ENCODE assay signal across 10 cellular contexts in the genomic region with DNA sequence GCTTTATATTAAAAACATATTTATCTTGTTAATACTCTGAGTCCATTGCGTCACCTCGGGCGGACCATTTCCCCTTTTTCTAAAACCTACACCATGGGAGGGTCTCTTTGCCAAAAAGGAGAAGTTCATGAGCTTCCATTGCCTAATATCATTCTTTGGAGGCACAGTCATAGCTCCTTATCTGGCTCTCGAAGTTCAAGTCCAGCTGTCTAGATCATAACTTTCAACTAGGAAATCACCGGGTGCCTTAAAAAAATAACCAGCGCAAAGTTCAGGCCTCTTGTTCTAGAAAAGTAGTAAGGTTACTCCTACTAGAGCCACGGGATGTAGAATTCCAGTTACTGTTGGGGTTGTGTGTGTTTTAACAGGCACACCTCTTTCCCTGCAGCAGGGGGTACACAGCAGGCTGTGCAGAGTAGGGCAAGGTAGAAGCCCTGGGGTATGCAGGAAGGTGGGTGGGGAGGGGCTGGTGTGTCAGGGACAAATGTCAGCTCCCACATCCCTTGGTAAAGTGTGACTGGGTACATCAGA. TPM values are rescaled to one million over a fixed set of nuclear protein-coding genes. Genes with fewer than 3 reads are reported as not detected.
A peak's percentile ranks its signal among the peaks of the same experiment; 100 is the strongest.
DNase-seq lines count a peak whose midpoint lies in the region; ATAC-seq and TF ChIP-seq lines count a peak whose summit lies in the region.
"Had no signal": no experiment of that assay in that cellular context is flagged by ENCODE, and none has a peak within 500 bp of the region (broad histone marks: within the 10 kb centered on the region; RNA-seq: fewer than 3 reads in every experiment).

No MANE protein-coding gene starts in this region.

- CTCF ChIA-PET in T-cell (lab: Charles Lee) = interaction anchor here in 1 of 2 donors (1.4 to 7.1 kb wide), 2 partner anchors 11 to 65 kb away, joined by 6 to 99 read pairs; no protein-coding TSS in a partner anchor

- intact Hi-C loops in tibial artery (cut with DNase I; ENCODE audit: low total_unique reads) = no loop called here

- peak overlapping the region; percentile 45 for H3K27ac Mint-ChIP-seq in chondrocyte (ENCODE audit: unreplicated experiment)
- no peak overlapping the region for H3K27ac Mint-ChIP-seq in progenitor cell of endocrine pancreas
- H3K27ac Mint-ChIP-seq in T-cell = peak overlapping the region in 1 of 2 donors; percentile 73
- H3K27ac Mint-ChIP-seq: activated CD4-positive, alpha-beta T cell treated with anti-CD3 and anti-CD28 coated beads, Interleukin-2, amount 10 ng/mL, durations not matched to agents 7 days and 5 days had no signal

- POLR2A ChIA-PET in T-cell (lab: Charles Lee) = interaction anchor here (0.6 to 1.2 kb wide), 4 partner anchors 9 to 95 kb away, joined by 3 to 10 read pairs (median 4); no protein-coding TSS in a partner anchor

- H3K9me3 ChIP-seq in tibial artery = no peaks in the 10 kb centered on the region

- H3K36me3 ChIP-seq in tibial artery = peaks cover 0 to 3% (median 0%) of the 10 kb centered on the region in 3 donors

- no peaks in the 10 kb centered on the region for H3K9me3 Mint-ChIP-seq in chondrocyte (ENCODE audit: low read depth)
- no peaks in the 10 kb centered on the region for H3K9me3 Mint-ChIP-seq in progenitor cell of endocrine pancreas (ENCODE audit: low read depth)
- no peaks in the 10 kb centered on the region for H3K9me3 Mint-ChIP-seq in T-cell
- H3K9me3 Mint-ChIP-seq: activated CD4-positive, alpha-beta T cell treated with anti-CD3 and anti-CD28 coated beads, Interleukin-2, amount 10 ng/mL, durations not matched to agents 7 days and 5 days had no signal

- H3K4me3 ChIP-seq in tibial artery = no peak overlapping the region

- H3K27me3 ChIP-seq in tibial artery = no peaks in the 10 kb centered on the region

- no peak overlapping the region for H3K4me3 Mint-ChIP-seq in chondrocyte (ENCODE audit: unreplicated experiment)
- no peak overlapping the region for H3K4me3 Mint-ChIP-seq in progenitor cell of endocrine pancreas (ENCODE audit: low read depth)
- no peak overlapping the region for H3K4me3 Mint-ChIP-seq in T-cell
- H3K4me3 Mint-ChIP-seq: activated CD4-positive, alpha-beta T cell treated with anti-CD3 and anti-CD28 coated beads, Interleukin-2, amount 10 ng/mL, durations not matched to agents 7 days and 5 days had no signal

- peak overlapping the region; percentile 84 to 85 for H3K27ac ChIP-seq in tibial artery

- no peak for ATAC-seq in GM18867 (IDR thresholded peaks at IDR 0.05; ENCODE audit: unreplicated experiment)
- ATAC-seq in T-cell (replicated peaks in 1 of 4) = no peak

- no peaks in the 10 kb centered on the region for H3K27me3 Mint-ChIP-seq in chondrocyte (ENCODE audit: low read depth)
- H3K27me3 Mint-ChIP-seq in progenitor cell of endocrine pancreas = no peaks in the 10 kb centered on the region
- H3K27me3 Mint-ChIP-seq in T-cell = no peaks in the 10 kb centered on the region
- H3K27me3 Mint-ChIP-seq: activated CD4-positive, alpha-beta T cell treated with anti-CD3 and anti-CD28 coated beads, Interleukin-2, amount 10 ng/mL, durations not matched to agents 7 days and 5 days had no signal

- peaks cover 8 to 71% (median 37%) of the 10 kb centered on the region in 4 donors for H3K4me1 ChIP-seq in tibial artery

- DNase-seq in MV-4-11 (lab: John Stamatoyannopoulos, UW) (peak; percentile 99), chondrocyte (ENCODE audit: low spot score) (no peak), medulla oblongata (ENCODE audit: extremely low spot score) (peak; percentile 76), tibial artery (peak; percentile 65 to 66), progenitor cell of endocrine pancreas (ENCODE audit: low spot score, unreplicated experiment) (no peak), iPS-NIHi7 (ENCODE audit: extremely low spot score) (no peak), T-cell (no peak)
- DNase-seq: activated CD4-positive, alpha-beta T cell treated with anti-CD3 and anti-CD28 coated beads, Interleukin-2, amount 10 ng/mL, durations not matched to agents 7 days and 5 days; NCI-H2029 had no signal

- TF ChIP-seq CTCF in chondrocyte (IDR thresholded peaks at IDR 0.05) (no peak), tibial artery (IDR thresholded peaks at IDR 0.05) (no peak), progenitor cell of endocrine pancreas (IDR thresholded peaks at IDR 0.05; ENCODE audit: unreplicated experiment) (no peak)

- H3K4me1 Mint-ChIP-seq in chondrocyte (ENCODE audit: low read depth) (peaks cover 43% of the 10 kb centered on the region), progenitor cell of endocrine pancreas (ENCODE audit: low read depth) (peaks cover 26% of the 10 kb centered on the region), T-cell (peaks cover 40 to 50% (median 45%) of the 10 kb centered on the region in 3 donors)

- H3K36me3 Mint-ChIP-seq in chondrocyte (ENCODE audit: low read depth) (no peaks in the 10 kb centered on the region), progenitor cell of endocrine pancreas (ENCODE audit: insufficient read depth) (peaks cover 4% of the 10 kb centered on the region), T-cell (no peaks in the 10 kb centered on the region)

RNA-seq across cellular contexts. Expression of gene LRRFIP1, which starts 50.6 kb away (rescaled TPM):
- total RNA-seq in chondrocyte = 84.7 to 97.5 TPM (median 91.5 TPM) in 3 replicates
- total RNA-seq in progenitor cell of endocrine pancreas = 68.6 and 71.4 TPM in 2 replicates
- 100 to 1,000 TPM; 105 to 170 (median 128) TPM for total RNA-seq in T-cell

Comparison
In these comparisons a context has a peak if more than half of its experiments do, and no peak if none do; other contexts are left out.
1. DNase-seq: peak in MV-4-11 (single experiment), medulla oblongata (single experiment) and tibial artery (2 of 2); none in chondrocyte (single experiment), progenitor cell of endocrine pancreas (single experiment), iPS-NIHi7 (single experiment) and T-cell (0 of 34).